Comparison of ENCODE assay signal across 28 cellular contexts in the genomic region with DNA sequence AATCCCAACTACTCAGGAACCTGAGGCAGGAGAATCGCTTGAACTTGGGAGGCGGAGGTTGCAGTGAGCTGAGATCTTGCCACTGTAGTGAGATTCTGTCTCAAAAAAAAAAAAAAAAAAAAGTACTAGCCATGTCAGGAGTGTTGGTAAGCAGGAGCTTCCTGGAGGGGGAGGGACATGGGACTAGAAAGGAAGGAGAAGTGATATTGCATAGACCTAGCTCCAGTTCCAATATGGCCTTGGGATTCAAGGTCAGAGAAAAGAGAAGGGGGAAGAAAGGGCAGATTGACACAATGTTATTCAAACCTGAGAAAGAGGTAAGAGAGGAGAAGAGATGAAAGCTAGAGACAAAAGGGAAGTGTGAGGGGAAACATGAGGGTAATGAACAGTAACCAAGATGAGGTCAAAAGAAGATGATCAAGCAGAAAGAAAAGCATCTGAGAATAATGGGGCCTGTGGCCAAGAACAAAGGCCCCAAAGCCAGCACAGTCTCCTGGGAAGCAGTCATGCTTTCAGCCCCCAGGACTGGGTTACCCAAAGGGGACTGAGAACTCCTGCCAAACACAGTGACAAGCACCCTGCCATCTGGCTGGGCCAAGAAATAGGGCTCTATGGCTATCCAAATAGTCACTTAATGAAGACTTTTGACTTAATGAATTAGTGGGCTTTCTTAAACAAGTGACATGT. TPM values are rescaled to one million over a fixed set of nuclear protein-coding genes. Genes with fewer than 3 reads are reported as not detected.
DNase-seq lines count a peak whose midpoint lies in the region; ATAC-seq and TF ChIP-seq lines count a peak whose summit lies in the region.
"Had no signal": no experiment of that assay in that cellular context is flagged by ENCODE, and none has a peak within 500 bp of the region (broad histone marks: within the 10 kb centered on the region; RNA-seq: fewer than 3 reads in every experiment).

No MANE protein-coding gene starts in this region.

- H3K4me1 ChIP-seq in lower lobe of right lung, result no peaks in the 10 kb centered on the region
- H3K4me1 ChIP-seq: foreskin keratinocyte, stomach, tibial nerve had no signal

- no peaks in the 10 kb centered on the region for H3K27me3 ChIP-seq in lower lobe of right lung (ENCODE audit: low read depth)
- H3K27me3 ChIP-seq: foreskin keratinocyte, hepatocyte, stomach, tibial nerve had no signal

- no peak for DNase-seq in activated naive CD4-positive, alpha-beta T cell treated with Interleukin-2 at 50 U/mL for 16 hours
- DNase-seq in MV-4-11 (lab: John Stamatoyannopoulos, UW) (peak; percentile 52), lower lobe of right lung (no peak), KG1 (lab: John Stamatoyannopoulos, UW) (no peak)
- DNase-seq: ACHN; activated naive CD8-positive, alpha-beta T cell treated with anti-CD3 and anti-CD28 coated beads, Interleukin-2, amount 10 ng/mL, durations not matched to agents 7 days and 5 days; DMS53; effector memory CD4-positive, alpha-beta T cell; foreskin keratinocyte; GF-D8; Karpas-422; NCI-H1092; NCI-H1930; NCI-H345; nucleus accumbens; SIG-M5; stomach; T-cell had no signal

- peaks cover 5% of the 10 kb centered on the region for H3K9me3 Mint-ChIP-seq in activated naive CD4-positive, alpha-beta T cell treated with anti-CD3 and anti-CD28 coated beads, Interleukin-2, amount 50 U/mL, for 24 hours

- peaks cover 3% of the 10 kb centered on the region for H3K9me3 ChIP-seq in lower lobe of right lung

- H3K27ac Mint-ChIP-seq in activated naive CD4-positive, alpha-beta T cell treated with anti-CD3 and anti-CD28 coated beads, Interleukin-2, amount 50 U/mL, for 24 hours, result peak overlapping the region; percentile 20
- H3K27ac Mint-ChIP-seq: activated naive CD8-positive, alpha-beta T cell treated with anti-CD3 and anti-CD28 coated beads, Interleukin-2, amount 10 ng/mL, durations not matched to agents 7 days and 5 days; activated T-helper 17 cell treated with anti-CD3 and anti-CD28 coated beads, Interleukin-2, amount 50 U/mL, for 72 hours; brain had no signal

- H3K36me3 ChIP-seq in lower lobe of right lung, result no peaks in the 10 kb centered on the region
- H3K36me3 ChIP-seq: stomach, tibial nerve had no signal

- intact Hi-C loops in lower lobe of right lung (cut with DNase I), result no loop called here

- peaks cover 4% of the 10 kb centered on the region for H3K36me3 Mint-ChIP-seq in activated naive CD4-positive, alpha-beta T cell treated with anti-CD3 and anti-CD28 coated beads, Interleukin-2, amount 50 U/mL, for 24 hours
- H3K36me3 Mint-ChIP-seq: brain had no signal

- no peaks in the 10 kb centered on the region for H3K27me3 Mint-ChIP-seq in activated naive CD4-positive, alpha-beta T cell treated with anti-CD3 and anti-CD28 coated beads, Interleukin-2, amount 50 U/mL, for 24 hours
- H3K27me3 Mint-ChIP-seq: activated T-helper 17 cell treated with anti-CD3 and anti-CD28 coated beads, Interleukin-2, amount 50 U/mL, for 72 hours; T-cell had no signal

- no peak overlapping the region for H3K4me3 ChIP-seq in lower lobe of right lung
- H3K4me3 ChIP-seq: hepatocyte, stomach, tibial nerve had no signal

- H3K4me3 Mint-ChIP-seq in activated naive CD4-positive, alpha-beta T cell treated with anti-CD3 and anti-CD28 coated beads, Interleukin-2, amount 50 U/mL, for 24 hours, result no peak overlapping the region
- H3K4me3 Mint-ChIP-seq: activated naive CD8-positive, alpha-beta T cell treated with anti-CD3 and anti-CD28 coated beads, Interleukin-2, amount 10 ng/mL, durations not matched to agents 7 days and 5 days; activated T-helper 17 cell treated with anti-CD3 and anti-CD28 coated beads, Interleukin-2, amount 50 U/mL, for 72 hours; brain; T-cell had no signal

- no peaks in the 10 kb centered on the region for H3K4me1 Mint-ChIP-seq in activated naive CD4-positive, alpha-beta T cell treated with anti-CD3 and anti-CD28 coated beads, Interleukin-2, amount 50 U/mL, for 24 hours
- H3K4me1 Mint-ChIP-seq: activated T-helper 17 cell treated with anti-CD3 and anti-CD28 coated beads, Interleukin-2, amount 50 U/mL, for 72 hours had no signal

- peak overlapping the region; percentile 53 for H3K27ac ChIP-seq in lower lobe of right lung
- H3K27ac ChIP-seq: foreskin keratinocyte, hepatocyte, tibial nerve had no signal

- TF ChIP-seq CTCF in lower lobe of right lung (IDR thresholded peaks at IDR 0.05), result no peak

- ATAC-seq in lower lobe of right lung, result peak; percentile 42 to 55
- ATAC-seq in GM21360 (IDR thresholded peaks at IDR 0.05; ENCODE audit: unreplicated experiment), result no peak
- ATAC-seq in HG03135 (IDR thresholded peaks at IDR 0.05; ENCODE audit: unreplicated experiment), result no peak
- ATAC-seq in GM21576 (IDR thresholded peaks at IDR 0.05; ENCODE audit: unreplicated experiment), result no peak
- ATAC-seq: activated T-helper 17 cell treated with anti-CD3 and anti-CD28 coated beads, Interleukin-2, amount 50 U/mL, for 72 hours; foreskin keratinocyte; HCT116; Panc1 had no signal

RNA-seq across cellular contexts. Expression of a gene that starts 51.7 kb away (rescaled TPM):
- total RNA-seq in lower lobe of right lung, result 4,616 TPM

Comparison
In these comparisons a context has a peak if more than half of its experiments do, and no peak if none do; other contexts are left out.
1. ATAC-seq: peak in lower lobe of right lung (2 of 2); none in GM21360 (single experiment), HG03135 (single experiment) and GM21576 (single experiment).